ENCODE assay signal across 22 cellular contexts in the genomic region with DNA sequence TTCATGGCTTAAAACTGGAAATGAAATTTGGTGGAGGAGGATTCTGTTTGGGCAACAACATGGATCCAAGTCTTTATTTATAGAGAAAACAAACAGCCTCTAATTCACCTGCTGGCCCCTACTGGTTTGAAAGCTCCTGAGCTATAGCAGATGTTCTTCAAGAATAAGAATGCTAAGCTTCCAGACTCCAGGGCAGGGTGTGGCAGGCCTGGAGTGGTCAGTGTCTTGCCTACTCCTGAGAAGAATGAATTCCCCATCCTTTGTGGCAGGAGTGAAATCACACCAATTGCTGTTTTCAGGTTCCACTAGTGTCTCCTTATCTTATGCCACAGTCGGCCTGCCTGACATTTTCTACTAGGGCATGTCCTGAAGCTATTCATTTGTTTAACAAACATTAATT.
"Had no signal": no experiment of that assay in that cellular context is flagged by ENCODE, and none has a peak within 500 bp of the region (broad histone marks: within the 10 kb centered on the region; RNA-seq: fewer than 3 reads in every experiment).

No MANE protein-coding gene starts in this region.

- H3K36me3 Mint-ChIP-seq: neural progenitor cell had no signal

- ATAC-seq: left colon; left ventricle myocardium superior; lower lobe of right lung; naive thymus-derived CD4-positive, alpha-beta T cell; right cardiac atrium; stimulated activated naive CD8-positive, alpha-beta T cell treated with anti-CD3 and anti-CD28 coated beads, Interleukin-15, amount 100 ng/mL, for 72 hours; upper lobe of right lung had no signal

- H3K27ac Mint-ChIP-seq: immature natural killer cell; naive thymus-derived CD4-positive, alpha-beta T cell; nephron; neural progenitor cell; progenitor cell of endocrine pancreas had no signal

- H3K4me3 Mint-ChIP-seq: immature natural killer cell; naive thymus-derived CD4-positive, alpha-beta T cell; nephron; neural progenitor cell; stimulated activated naive CD8-positive, alpha-beta T cell treated with anti-CD3 and anti-CD28 coated beads, Interleukin-15, amount 100 ng/mL, for 72 hours had no signal

- H3K9me3 Mint-ChIP-seq: immature natural killer cell, neural progenitor cell had no signal

- H3K27me3 Mint-ChIP-seq: naive thymus-derived CD4-positive, alpha-beta T cell; progenitor cell of endocrine pancreas; stimulated activated naive CD8-positive, alpha-beta T cell treated with anti-CD3 and anti-CD28 coated beads, Interleukin-15, amount 100 ng/mL, for 72 hours had no signal

- DNase-seq: effector CD8-positive, alpha-beta T cell; esophagus squamous epithelium; foreskin melanocyte; hypothalamus; immature natural killer cell; islet precursor cell; kidney glomerular epithelial cell; left colon; left ventricle myocardium superior; lower lobe of right lung; naive thymus-derived CD4-positive, alpha-beta T cell; right cardiac atrium; small intestine; stimulated activated CD4-positive, alpha-beta T cell treated with anti-CD3 and anti-CD28 coated beads, Interleukin-15, amount 100 ng/mL, for 24 hours; stimulated activated CD4-positive, alpha-beta T cell treated with anti-CD3 and anti-CD28 coated beads, Interleukin-2, amount 100 ng/mL, for 48 hours; stimulated activated naive CD4-positive, alpha-beta T cell; stimulated activated naive CD8-positive, alpha-beta T cell treated with anti-CD3 and anti-CD28 coated beads, Interleukin-15, amount 100 ng/mL, for 72 hours; transverse colon; upper lobe of right lung had no signal

- H3K4me1 Mint-ChIP-seq: immature natural killer cell; nephron; neural progenitor cell; stimulated activated naive CD8-positive, alpha-beta T cell treated with anti-CD3 and anti-CD28 coated beads, Interleukin-15, amount 100 ng/mL, for 72 hours had no signal
